Comparison of ENCODE assay signal across 15 cellular contexts in genomic region chr9:109164040-109164439, GRCh38. TPM values are rescaled to one million over a fixed set of nuclear protein-coding genes. Genes with fewer than 3 reads are reported as not detected.
A peak's percentile ranks its signal among the peaks of the same experiment; 100 is the strongest.
DNase-seq lines count a peak whose midpoint lies in the region; ATAC-seq, FAIRE-seq and TF ChIP-seq lines count a peak whose summit lies in the region.
"Had no signal": no experiment of that assay in that cellular context is flagged by ENCODE, and none has a peak within 500 bp of the region (broad histone marks: within the 10 kb centered on the region; RNA-seq: fewer than 3 reads in every experiment).

No MANE protein-coding gene starts in this region.

- in situ Hi-C loops in G401 (cut with HindIII; ENCODE audit: low sequenced_read_pairs): no loop called here

- DNase-seq in GM12891 (ENCODE audit: insufficient read length, low spot score): no peak
- DNase-seq in OCI-M2 (lab: John Stamatoyannopoulos, UW; ENCODE audit: unreplicated experiment): peak; percentile 25
- DNase-seq in GF-D8 (lab: John Stamatoyannopoulos, UW): no peak
- no peak for DNase-seq in G401 (ENCODE audit: low spot score)
- DNase-seq in EL: no peak
- DNase-seq in stimulated activated CD4-positive, alpha-beta T cell treated with anti-CD3 and anti-CD28 coated beads, Interleukin-12 subunit alpha, Interleukin-12 subunit beta, amount 100 ng/mL, for 4 hours: no peak
- DNase-seq: ACHN; activated CD4-positive, alpha-beta T cell treated with anti-CD3 and anti-CD28 coated beads for 1 hour; activated T-cell treated with anti-CD3 and anti-CD28 coated beads, Interleukin-2, amount 50 U/mL, for 4 hours; IMR-90; NCI-H526 treated with DMSO at 0.1 percent for 48 hours; stimulated activated CD4-positive, alpha-beta T cell treated with anti-CD3 and anti-CD28 coated beads, Interleukin-15, amount 100 ng/mL, for 24 hours had no signal

- no peak for FAIRE-seq in GM12891 (lab: Jason Lieb, UNC)

- TF ChIP-seq POLR2A in GM12891 (IDR thresholded peaks at IDR 0.05; ENCODE audit: low read depth, low read length): no peak

- ATAC-seq in GM19395 (IDR thresholded peaks at IDR 0.05; ENCODE audit: unreplicated experiment): peak; percentile 89
- peak; percentile 70 for ATAC-seq in HG03342 (IDR thresholded peaks at IDR 0.05; ENCODE audit: unreplicated experiment)
- ATAC-seq: activated T-cell treated with anti-CD3 and anti-CD28 coated beads, Interleukin-2, amount 50 U/mL, for 4 hours; SK-N-SH treated with all-trans-retinoic acid at 6 μM for 48 hours had no signal

TF ChIP-seq in GM12891, 5 proteins besides CTCF, POLR2A, EP300 and RAD21:
- TF ChIP-seq POU2F2 (IDR thresholded peaks at IDR 0.05; ENCODE audit: low read depth, low read length): no peak
- TF ChIP-seq PAX5 (IDR thresholded peaks at IDR 0.05; ENCODE audit: insufficient read depth, low read length, severe bottlenecking): no peak
- peak; percentile 91 for TF ChIP-seq SPI1 (IDR thresholded peaks at IDR 0.05; ENCODE audit: low read depth, low read length)
- TF ChIP-seq TAF1 (IDR thresholded peaks at IDR 0.05; ENCODE audit: low read depth, low read length): no peak
- no peak for TF ChIP-seq POLR2AphosphoS5 (IDR thresholded peaks at IDR 0.05; ENCODE audit: low read depth, low read length)

RNA-seq across cellular contexts. Expression of gene FRRS1L, which starts 3.0 kb away (rescaled TPM):
- polyA plus RNA-seq in GM12891 (2012; ENCODE audit: low read depth, missing spikeins): not detected
- not detected in 2 replicates for total RNA-seq in G401 (2014; rRNA removed; shearing (Covaris generic))

RNA-seq across cellular contexts. Expression of gene TMEM245, which starts 44.3 kb away (rescaled TPM):
- 7.2 TPM for polyA plus RNA-seq in GM12891 (2012; ENCODE audit: low read depth, missing spikeins)
- 20.7 and 26.6 TPM in 2 replicates for total RNA-seq in G401 (2014; rRNA removed; shearing (Covaris generic))
